Comparison of ENCODE assay signal across 8 cellular contexts in genomic region chr2:176638167-176639015, GRCh38.
A peak's percentile ranks its signal among the peaks of the same experiment; 100 is the strongest.
DNase-seq lines count a peak whose midpoint lies in the region; ATAC-seq and TF ChIP-seq lines count a peak whose summit lies in the region.

No MANE protein-coding gene starts in this region.

- no peak for TF ChIP-seq EP300 in transverse colon (IDR thresholded peaks at IDR 0.05; ENCODE audit: low read depth)

- peaks cover 39% of the 10 kb centered on the region for H3K27me3 ChIP-seq in transverse colon

- H3K36me3 Mint-ChIP-seq in activated naive CD4-positive, alpha-beta T cell treated with anti-CD3 and anti-CD28 coated beads for 36 hours (ENCODE audit: low read depth), result no peaks in the 10 kb centered on the region

- in situ Hi-C loops in KBM-7 (cut with MboI; ENCODE audit: low pct_unique_long_range_greater_than_20kb, low sequenced_read_pairs) (loop anchor here (10.0 kb wide), 1 partner anchor 514 kb away; the partner anchor contains the start of genes HOXD8 and HOXD9), transverse colon (cut with MboI; ENCODE audit: low pct_ligation_motif_present in 1 of 4, low pct_unique_long_range_greater_than_20kb in 1 of 4, low sequenced_read_pairs in 3 of 4) (loop anchor here (5.0 to 25.0 kb wide), 5 partner anchors 176 to 511 kb away; partner anchors contain the start of gene HOXD8 (in 1 of the 4))

- no peaks in the 10 kb centered on the region for H3K9me3 Mint-ChIP-seq in activated naive CD4-positive, alpha-beta T cell treated with anti-CD3 and anti-CD28 coated beads for 36 hours

- peaks cover 52% of the 10 kb centered on the region for H3K27me3 Mint-ChIP-seq in activated naive CD4-positive, alpha-beta T cell treated with anti-CD3 and anti-CD28 coated beads for 36 hours (ENCODE audit: low read depth)

- peak overlapping the region; percentile 62 for H3K4me3 Mint-ChIP-seq in activated naive CD4-positive, alpha-beta T cell treated with anti-CD3 and anti-CD28 coated beads for 36 hours

- H3K4me1 ChIP-seq in transverse colon, result peaks cover 0 to 9% (median 5%) of the 10 kb centered on the region in 4 donors

- H3K27ac ChIP-seq in transverse colon, result peak overlapping the region; percentile 80 to 85 (median 82)

- no peak overlapping the region for H3K27ac Mint-ChIP-seq in activated naive CD4-positive, alpha-beta T cell treated with anti-CD3 and anti-CD28 coated beads for 36 hours

- WGBS in transverse colon (ENCODE audit: low coverage in 1 of 2), 2 donors, result 5 to 6% methylated on average over 14 to 39 of the region's 39 CpGs

- ATAC-seq in GM21619 (IDR thresholded peaks at IDR 0.05; ENCODE audit: unreplicated experiment), result peak; percentile 88

- TF ChIP-seq POLR2A in transverse colon (IDR thresholded peaks at IDR 0.05), result no peak

- CTCF ChIA-PET in activated naive CD4-positive, alpha-beta T cell treated with anti-CD3 and anti-CD28 coated beads for 36 hours (lab: Charles Lee), result interaction anchor here (0.6 to 2.7 kb wide), 10 partner anchors 13 to 664 kb away, joined by 3 to 13 read pairs (median 5); no protein-coding TSS in a partner anchor

- peaks cover 2% of the 10 kb centered on the region for H3K4me1 Mint-ChIP-seq in activated naive CD4-positive, alpha-beta T cell treated with anti-CD3 and anti-CD28 coated beads for 36 hours (ENCODE audit: low read depth)

- intact Hi-C loops in activated naive CD4-positive, alpha-beta T cell treated with anti-CD3 and anti-CD28 coated beads for 36 hours (cut with micrococcal nuclease), result loop anchor here (1.0 to 5.0 kb wide), 8 partner anchors 84 to 946 kb away; no protein-coding TSS in a partner anchor
- intact Hi-C loops in transverse colon (cut with DNase I; ENCODE audit: low total_unique reads), result loop anchor here (5.0 to 10.0 kb wide), 3 partner anchors 84 to 511 kb away; partner anchors contain the start of gene HOXD8

- DNase-seq in DMS153 (lab: John Stamatoyannopoulos, UW) (peak; percentile 52), KBM-7 (peak; percentile 56), RPMI8226 (peak; percentile 63), germinal center (ENCODE audit: low spot score) (peak; percentile 64), nucleus accumbens (lab: John Stamatoyannopoulos, UW) (peak in 40 of 56 donors; percentile 3 to 78 (median 36)), transverse colon (peak; percentile 77)
- peak; percentile 69 for DNase-seq in activated naive CD4-positive, alpha-beta T cell treated with anti-CD3 and anti-CD28 coated beads for 36 hours

- H3K4me3 ChIP-seq in transverse colon, result peak overlapping the region; percentile 69 to 81 (median 78)

- H3K9me3 ChIP-seq in transverse colon, result no peaks in the 10 kb centered on the region

- no peaks in the 10 kb centered on the region for H3K36me3 ChIP-seq in transverse colon

- peak; percentile 35 to 78 (median 69) for TF ChIP-seq CTCF in transverse colon (IDR thresholded peaks at IDR 0.05)

Comparison
In these comparisons a context has a peak if more than half of its experiments do, and no peak if none do; other contexts are left out.
1. Peak in every context shown above with its lines: DNase-seq, ATAC-seq, H3K4me3 ChIP-seq and H3K27ac ChIP-seq.